ENCODE assay signal across 9 cellular contexts in genomic region chr5:172110260-172110815, GRCh38.
DNase-seq lines count a peak whose midpoint lies in the region; ATAC-seq, FAIRE-seq and TF ChIP-seq lines count a peak whose summit lies in the region.
"Had no signal": no experiment of that assay in that cellular context is flagged by ENCODE, and none has a peak within 500 bp of the region (broad histone marks: within the 10 kb centered on the region; RNA-seq: fewer than 3 reads in every experiment).

No MANE protein-coding gene starts in this region.

- no peak overlapping the region for H2AFZ ChIP-seq in DND-41 (ENCODE audit: low read depth, low read length)
- no peak overlapping the region for H2AFZ ChIP-seq in OCI-LY7 (ENCODE audit: low read length)
- no peak overlapping the region for H2AFZ ChIP-seq in H1 (ENCODE audit: low read length)

- no peak overlapping the region for H4K91ac ChIP-seq in H1 (replicated peaks; ENCODE audit: insufficient read length, low read length)

- TF ChIP-seq CTCF in DND-41 (IDR thresholded peaks at IDR 0.05; ENCODE audit: borderline replicate concordance, extremely low read depth, low read length, poor library complexity, severe bottlenecking) (no peak), OCI-LY7 (conservative IDR thresholded peaks at IDR 0.05; ENCODE audit: low read length) (no peak), H1 (IDR thresholded peaks at IDR 0.05; ENCODE audit: control extremely low read depth in 1 of 3, insufficient read depth in 1 of 3, low read depth in 1 of 3, low read length in 3 of 3) (no peak)

- H4K5ac ChIP-seq in H1 (ENCODE audit: insufficient read length, low read depth, low read length) = no peak overlapping the region

- H2BK5ac ChIP-seq in H1 (ENCODE audit: low read depth, low read length) = no peak overlapping the region

- 89% methylated on average over 14 of the region's 14 CpGs; no CpG with 5 or more reads in 1 of the 2 experiments for WGBS in H1 (ENCODE audit: extremely low coverage in 1 of 2, insufficient coverage in 1 of 2, insufficient read length in 1 of 2, insufficient replicate concordance in 2 of 2, low coverage in 1 of 2, low lambda C conversion rate in 2 of 2, missing lambda C conversion rate in 1 of 2), 2 experiments

- no peak overlapping the region for H3K23ac ChIP-seq in H1 (ENCODE audit: insufficient read length)

- H3K36me3 ChIP-seq in DND-41 (ENCODE audit: insufficient read depth, low read length) (peaks cover 20% of the 10 kb centered on the region), OCI-LY7 (ENCODE audit: insufficient read depth, low read length) (peaks cover 18% of the 10 kb centered on the region; the same call in 1 of the 2 replicates), H1 (ENCODE audit: control insufficient read depth in 2 of 4, insufficient read depth in 4 of 4, low read length in 3 of 4) (no peaks in the 10 kb centered on the region)

- TF ChIP-seq POLR2A in H1 (IDR thresholded peaks at IDR 0.05; ENCODE audit: control extremely low read depth in 1 of 2, low read depth in 2 of 2, low read length in 2 of 2) = no peak

- no peak for FAIRE-seq in H1 (lab: Jason Lieb, UNC)

- 0 out of 2 replicates have a peak overlapping the region, but pooled peaks have one; percentile 28 for H2AK5ac ChIP-seq in H1 (ENCODE audit: low read depth, low read length)

- no peak overlapping the region for H3K9ac ChIP-seq in DND-41 (ENCODE audit: low read depth, low read length)
- H3K9ac ChIP-seq in H1 (replicated peaks in 1 of 4; ENCODE audit: extremely low read depth in 1 of 4, low read depth in 3 of 4, low read length in 3 of 4) = no peak overlapping the region

- H3K4me3 ChIP-seq in DND-41 (ENCODE audit: low read depth in 1 of 2, low read length in 2 of 2) (no peak overlapping the region), OCI-LY7 (ENCODE audit: low read depth, low read length, poor library complexity, severe bottlenecking) (peak overlapping the region; percentile 52), H1 (ENCODE audit: extremely low read depth in 1 of 4, insufficient read depth in 2 of 4, low read depth in 3 of 4, low read length in 4 of 4) (no peak overlapping the region)

- ATAC-seq in DND-41 (ENCODE audit: insufficient read depth, low read depth) (no peak), GM19397 (IDR thresholded peaks at IDR 0.05; ENCODE audit: unreplicated experiment) (no peak), HG03025 (IDR thresholded peaks at IDR 0.05; ENCODE audit: low FRiP score, unreplicated experiment) (no peak), GM18867 (IDR thresholded peaks at IDR 0.05; ENCODE audit: unreplicated experiment) (no peak)

- no peak overlapping the region for H2BK12ac ChIP-seq in H1 (ENCODE audit: low read depth, low read length)

- no peak overlapping the region for H3K14ac ChIP-seq in H1 (ENCODE audit: insufficient read length)

- H3K56ac ChIP-seq in H1 (replicated peaks; ENCODE audit: insufficient read length, low read depth, low read length) = peak overlapping the region; percentile 74

- H4K8ac ChIP-seq in H1 (ENCODE audit: extremely low read depth, insufficient read depth, low read length) = peak overlapping the region; percentile 53; the same call in 1 of the 2 replicates

- H3K9me2 ChIP-seq in OCI-LY7 (ENCODE audit: insufficient read depth, low read length) = no peaks in the 10 kb centered on the region

- no peak for TF ChIP-seq EP300 in H1 (IDR thresholded peaks at IDR 0.05; ENCODE audit: borderline replicate concordance in 1 of 2, low read depth in 2 of 2, low read length in 2 of 2)

- H3K23me2 ChIP-seq in H1 (ENCODE audit: low read depth, low read length) = no peaks in the 10 kb centered on the region

- no peak overlapping the region; the same call in 1 of the 2 replicates for H3K18ac ChIP-seq in H1 (ENCODE audit: extremely low read depth, low read length)

- CTCF ChIA-PET in OCI-LY7 (lab: Charles Lee; ENCODE audit: unreplicated experiment) = interaction anchor here (1.6 to 1.7 kb wide), 2 partner anchors 76 to 78 kb away, joined by 6 read pairs; partner anchors contain the start of gene STK10
- CTCF ChIA-PET in H1 (lab: Charles Lee; ENCODE audit: partially characterized antibody) = interaction anchor here (0.6 to 1.1 kb wide), 2 partner anchors 10 to 577 kb away, joined by 3 to 4 read pairs; no protein-coding TSS in a partner anchor

- TF ChIP-seq RAD21 in H1 (IDR thresholded peaks at IDR 0.05 in 1 of 2, conservative IDR thresholded peaks at IDR 0.05 in 1 of 2; ENCODE audit: low read depth in 2 of 2, low read length in 2 of 2) = no peak

- H3K4ac ChIP-seq in H1 (replicated peaks; ENCODE audit: insufficient read length, low read depth, low read length) = no peak overlapping the region

- H3K79me2 ChIP-seq in DND-41 (ENCODE audit: insufficient read depth, low read length) (no peaks in the 10 kb centered on the region), OCI-LY7 (ENCODE audit: insufficient read depth, low read depth, low read length) (peaks cover 15% of the 10 kb centered on the region; the same call in 1 of the 2 replicates), H1 (ENCODE audit: control insufficient read depth in 1 of 2, insufficient read depth in 2 of 2, low read length in 2 of 2) (no peaks in the 10 kb centered on the region)

- H3K27me3 ChIP-seq in DND-41 (ENCODE audit: insufficient read depth, low read length, poor library complexity) = no peaks in the 10 kb centered on the region
- H3K27me3 ChIP-seq in H1 (replicated peaks in 1 of 4; ENCODE audit: control insufficient read depth in 3 of 4, extremely low read depth in 1 of 4, insufficient read depth in 3 of 4, low read length in 3 of 4) = no peaks in the 10 kb centered on the region

- H3K9me3 ChIP-seq in DND-41 (ENCODE audit: insufficient read depth, low read length, severe bottlenecking) (no peaks in the 10 kb centered on the region), OCI-LY7 (ENCODE audit: low read length) (no peaks in the 10 kb centered on the region), H1 (ENCODE audit: insufficient read depth in 2 of 2, low read depth in 1 of 2, low read length in 1 of 2) (no peaks in the 10 kb centered on the region)

- intact Hi-C loops in OCI-LY7 (cut with micrococcal nuclease; ENCODE audit: unreplicated experiment) (loop anchor here (2.0 to 10.0 kb wide), 2 partner anchors 174 to 724 kb away; partner anchors contain the start of gene ERGIC1), posterior vena cava (cut with DNase I) (no loop called here)

- no peak overlapping the region for H2BK20ac ChIP-seq in H1 (ENCODE audit: low read length)

- no peak for DNase-seq in DND-41
- DNase-seq in OCI-LY7 (ENCODE audit: low spot score) = no peak
- no peak for DNase-seq in H1 (ENCODE audit: low read depth in 1 of 2, low spot score in 2 of 2)
- DNase-seq in posterior vena cava (ENCODE audit: low spot score) = peak; percentile 48
- DNase-seq in NCI-H1694 (lab: John Stamatoyannopoulos, UW) = no peak
- DNase-seq: RPMI8226 had no signal

- no peak overlapping the region for H2BK15ac ChIP-seq in H1 (ENCODE audit: low read length)

- H3K4me2 ChIP-seq in DND-41 (ENCODE audit: insufficient read depth, low read length) (no peak overlapping the region), OCI-LY7 (ENCODE audit: low read length) (peak overlapping the region; percentile 76), H1 (ENCODE audit: insufficient read depth in 1 of 2, low read depth in 2 of 2, low read length in 2 of 2) (no peak overlapping the region)

- H2BK120ac ChIP-seq in H1 (replicated peaks; ENCODE audit: low read depth, low read length) = no peak overlapping the region

- no peaks in the 10 kb centered on the region; the same call in 1 of the 2 replicates for H3K79me1 ChIP-seq in H1 (ENCODE audit: low read depth, low read length)

- H4K20me1 ChIP-seq in DND-41 (ENCODE audit: insufficient read depth, low read length) (peaks cover 5% of the 10 kb centered on the region), OCI-LY7 (ENCODE audit: insufficient read depth, low read length) (no peaks in the 10 kb centered on the region), H1 (replicated peaks in 1 of 2; ENCODE audit: control insufficient read depth in 1 of 2, insufficient read depth in 2 of 2, low read length in 2 of 2) (no peaks in the 10 kb centered on the region)

- BruUV-seq in OCI-LY7 (replicated peaks; lab: Mats Ljungman, UMichigan) = no TSS peak

- H3K4me1 ChIP-seq in DND-41 (ENCODE audit: insufficient read depth, low read length) (peaks cover 56% of the 10 kb centered on the region), OCI-LY7 (ENCODE audit: insufficient read depth, low read length, poor library complexity, severe bottlenecking) (peaks cover 58% of the 10 kb centered on the region), H1 (replicated peaks in 1 of 4; ENCODE audit: control insufficient read depth in 3 of 4, insufficient read depth in 4 of 4, low read length in 3 of 4) (peaks cover 0 to 13% (median 5%) of the 10 kb centered on the region in 4 experiments; a peak in 5 of 7 replicates)

- H3K27ac ChIP-seq in DND-41 (ENCODE audit: low read length) (peak overlapping the region; percentile 68; the same call in 1 of the 2 replicates), OCI-LY7 (ENCODE audit: low read depth, low read length, poor library complexity, severe bottlenecking) (peak overlapping the region; percentile 88), H1 (ENCODE audit: low read depth, low read length) (no peak overlapping the region)

- POLR2A ChIA-PET in OCI-LY7 (lab: Charles Lee) = interaction anchor here (1.0 to 2.8 kb wide), 4 partner anchors 65 to 181 kb away, joined by 3 to 8 read pairs (median 6); no protein-coding TSS in a partner anchor
- POLR2A ChIA-PET in H1 (lab: Charles Lee; ENCODE audit: partially characterized antibody) = no interaction called here

TF ChIP-seq in H1, 55 proteins besides CTCF, POLR2A, EP300 and RAD21 (continues in another document):
- TF ChIP-seq CBX8 (IDR thresholded peaks at IDR 0.05; ENCODE audit: borderline replicate concordance, low read depth, low read length) (no peak), SP4 (IDR thresholded peaks at IDR 0.05; ENCODE audit: low read length) (no peak), CTBP2 (IDR thresholded peaks at IDR 0.05; ENCODE audit: borderline replicate concordance, insufficient read depth, insufficient read length, low read length) (no peak), SRF (IDR thresholded peaks at IDR 0.05; ENCODE audit: low read depth, low read length) (no peak)
